ENCODE assay signal across 26 cellular contexts in the genomic region with DNA sequence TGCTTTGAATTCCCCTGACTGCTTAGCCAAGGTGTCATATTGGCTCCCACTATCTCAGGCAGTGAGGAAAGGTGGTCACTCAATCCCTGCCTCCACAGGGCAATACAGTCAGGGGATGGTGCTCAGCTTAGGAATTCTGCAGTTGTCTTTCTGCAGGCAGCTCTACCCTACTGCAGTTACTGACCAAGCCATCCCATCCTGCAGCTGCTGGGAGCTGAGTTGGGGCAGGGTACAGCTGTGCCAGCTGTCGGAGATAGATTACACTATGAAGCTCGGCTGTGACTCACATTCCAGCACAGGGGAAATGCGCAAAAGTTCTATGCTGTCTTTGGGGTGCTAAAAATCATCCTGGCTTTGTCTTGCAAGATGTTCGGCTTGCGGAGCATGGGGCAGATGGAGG. TPM values are rescaled to one million over a fixed set of nuclear protein-coding genes. Genes with fewer than 3 reads are reported as not detected.
"Had no signal": no experiment of that assay in that cellular context is flagged by ENCODE, and none has a peak within 500 bp of the region (broad histone marks: within the 10 kb centered on the region; RNA-seq: fewer than 3 reads in every experiment).

No MANE protein-coding gene starts in this region.

- DNase-seq: activated B cell treated with CpG ODN at 0.5 μM for 24 hours; activated CD4-positive, alpha-beta memory T cell treated with anti-CD3 and anti-CD28 coated beads, Interleukin-2, amount 10 ng/mL, durations not matched to agents 7 days and 5 days; activated CD4-positive, alpha-beta T cell treated with anti-CD3 and anti-CD28 coated beads for 4 hours; activated CD8-positive, alpha-beta memory T cell treated with anti-CD3 and anti-CD28 coated beads, Interleukin-2, amount 10 ng/mL, durations not matched to agents 7 days and 5 days; activated naive CD4-positive, alpha-beta T cell treated with Interleukin-2 at 50 U/mL for 16 hours; activated naive CD8-positive, alpha-beta T cell treated with anti-CD3 and anti-CD28 coated beads, Interleukin-2, amount 10 ng/mL, durations not matched to agents 7 days and 5 days; activated T-cell treated with anti-CD3 and anti-CD28 coated beads, Interleukin-2, amount 50 U/mL, for 1 hour; body of pancreas; central memory CD4-positive, alpha-beta T cell; colonic mucosa; heart right ventricle; immature natural killer cell; kidney glomerular epithelial cell; left ventricle myocardium superior; mucosa of descending colon; naive thymus-derived CD8-positive, alpha-beta T cell; nucleus accumbens; retina; stimulated activated CD4-positive, alpha-beta T cell treated with anti-CD3 and anti-CD28 coated beads, Interleukin-12 subunit alpha, Interleukin-12 subunit beta, amount 100 ng/mL, for 4 hours; stimulated activated CD4-positive, alpha-beta T cell treated with anti-CD3 and anti-CD28 coated beads, Interleukin-1b, Interleukin-23, amount 100 ng/mL, for 48 hours; stimulated activated CD8-positive, alpha-beta memory T cell treated with anti-CD3 and anti-CD28 coated beads, Interleukin-4, amount 100 ng/mL, for 48 hours; stimulated activated naive CD4-positive, alpha-beta T cell treated with Interleukin-2 at 50 U/mL for 16 hours; T-cell; tibial artery had no signal

- H3K27ac ChIP-seq: body of pancreas, colonic mucosa, gastroesophageal sphincter, heart right ventricle, tibial artery had no signal

- H3K27me3 ChIP-seq: body of pancreas, colonic mucosa had no signal

- H3K36me3 ChIP-seq: colonic mucosa, gastroesophageal sphincter, heart right ventricle, tibial artery had no signal

- H3K4me1 ChIP-seq: colonic mucosa had no signal

- H3K4me3 Mint-ChIP-seq: activated B cell treated with CpG ODN at 0.5 μM for 24 hours; activated CD4-positive, alpha-beta memory T cell treated with anti-CD3 and anti-CD28 coated beads, Interleukin-2, amount 10 ng/mL, durations not matched to agents 7 days and 5 days; activated CD8-positive, alpha-beta memory T cell treated with anti-CD3 and anti-CD28 coated beads, Interleukin-2, amount 10 ng/mL, durations not matched to agents 7 days and 5 days; activated naive CD8-positive, alpha-beta T cell treated with anti-CD3 and anti-CD28 coated beads, Interleukin-2, amount 10 ng/mL, durations not matched to agents 7 days and 5 days; immature natural killer cell; naive thymus-derived CD8-positive, alpha-beta T cell; T-cell had no signal

- H3K4me3 ChIP-seq: body of pancreas, colonic mucosa, gastroesophageal sphincter, heart right ventricle, mucosa of descending colon, tibial artery had no signal

- H3K9me3 Mint-ChIP-seq: activated B cell treated with CpG ODN at 0.5 μM for 24 hours; activated CD4-positive, alpha-beta memory T cell treated with anti-CD3 and anti-CD28 coated beads, Interleukin-2, amount 10 ng/mL, durations not matched to agents 7 days and 5 days; activated naive CD8-positive, alpha-beta T cell treated with anti-CD3 and anti-CD28 coated beads, Interleukin-2, amount 10 ng/mL, durations not matched to agents 7 days and 5 days; activated T-helper 2 cell treated with anti-CD3 and anti-CD28 coated beads, Interferon-gamma antibody, Interleukin-2, Interleukin-4, amounts not matched to agents 10 μg/mL and 5 μg/mL and 100 μg/mL, durations not matched to agents 14 hours and 24 hours and 36 hours; immature natural killer cell; T-cell had no signal

- H3K27ac Mint-ChIP-seq: activated B cell treated with CpG ODN at 0.5 μM for 24 hours; activated CD4-positive, alpha-beta memory T cell treated with anti-CD3 and anti-CD28 coated beads, Interleukin-2, amount 10 ng/mL, durations not matched to agents 7 days and 5 days; activated CD8-positive, alpha-beta memory T cell treated with anti-CD3 and anti-CD28 coated beads, Interleukin-2, amount 10 ng/mL, durations not matched to agents 7 days and 5 days; activated naive CD8-positive, alpha-beta T cell treated with anti-CD3 and anti-CD28 coated beads, Interleukin-2, amount 10 ng/mL, durations not matched to agents 7 days and 5 days; activated T-helper 2 cell treated with anti-CD3 and anti-CD28 coated beads, Interferon-gamma antibody, Interleukin-2, Interleukin-4, amounts not matched to agents 10 μg/mL and 5 μg/mL and 100 μg/mL, durations not matched to agents 14 hours and 24 hours and 36 hours; immature natural killer cell; naive thymus-derived CD8-positive, alpha-beta T cell; T-cell had no signal

- H3K9me3 ChIP-seq: body of pancreas, colonic mucosa, gastroesophageal sphincter, heart right ventricle, mucosa of descending colon, tibial artery had no signal

- H3K36me3 Mint-ChIP-seq: activated CD8-positive, alpha-beta memory T cell treated with anti-CD3 and anti-CD28 coated beads, Interleukin-2, amount 10 ng/mL, durations not matched to agents 7 days and 5 days; activated naive CD8-positive, alpha-beta T cell treated with anti-CD3 and anti-CD28 coated beads, Interleukin-2, amount 10 ng/mL, durations not matched to agents 7 days and 5 days; immature natural killer cell; naive thymus-derived CD8-positive, alpha-beta T cell; T-cell had no signal

- ATAC-seq: activated CD8-positive, alpha-beta memory T cell treated with anti-CD3 and anti-CD28 coated beads, Interleukin-2, amount 10 ng/mL, durations not matched to agents 7 days and 5 days; body of pancreas; gastroesophageal sphincter; heart right ventricle; left ventricle myocardium superior; mucosa of descending colon; naive thymus-derived CD8-positive, alpha-beta T cell; T-cell had no signal

RNA-seq across cellular contexts. Expression of gene DAGLA, which starts 4.4 kb away (rescaled TPM):
- total RNA-seq: activated B cell treated with CpG ODN at 0.5 μM for 24 hours; activated CD8-positive, alpha-beta memory T cell treated with anti-CD3 and anti-CD28 coated beads, Interleukin-2, amount 10 ng/mL, durations not matched to agents 7 days and 5 days had no signal
- polyA plus RNA-seq: immature natural killer cell; naive thymus-derived CD8-positive, alpha-beta T cell had no signal
